Comparison of ENCODE assay signal across 1 cellular context in the genomic region with DNA sequence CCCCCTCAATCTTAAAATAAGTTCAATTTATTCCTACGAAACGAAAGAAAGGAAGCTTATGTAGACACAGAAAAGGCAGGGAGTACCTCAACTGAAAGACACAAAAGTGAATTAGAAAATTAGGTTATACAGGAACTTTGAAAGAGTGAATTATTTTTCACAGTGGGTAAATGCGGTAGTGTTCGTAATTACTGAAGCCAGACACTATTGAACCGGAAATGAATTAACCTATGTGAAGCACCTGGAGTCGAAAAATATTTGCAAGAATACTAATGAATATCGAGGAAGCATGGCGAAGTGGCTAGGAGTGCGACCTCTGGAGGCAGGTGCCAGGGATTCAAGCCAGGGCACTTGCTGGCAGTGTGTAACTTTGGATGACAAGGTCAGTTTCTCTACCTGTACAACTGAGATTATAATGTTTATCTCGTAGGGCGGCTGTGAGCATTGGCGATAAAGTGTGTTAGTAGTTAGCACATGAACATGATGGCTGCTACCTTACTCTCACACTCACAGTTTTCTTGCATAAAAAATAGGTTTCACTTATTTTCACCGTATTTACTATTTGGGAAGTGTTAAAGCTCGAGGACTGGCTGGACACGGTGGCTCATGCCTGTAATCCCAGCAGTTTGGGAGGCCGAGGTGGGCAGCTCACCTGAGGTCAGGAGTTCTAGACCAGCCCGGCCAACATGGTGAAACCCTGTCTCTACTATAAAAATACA.
TF ChIP-seq lines count a peak whose summit lies in the region.

No MANE protein-coding gene starts in this region.

TF ChIP-seq in GM12878, 131 proteins besides CTCF, POLR2A, EP300 and RAD21 (continued from another document):
- TF ChIP-seq KLF5 (IDR thresholded peaks at IDR 0.05; ENCODE audit: partially characterized antibody) = no peak
- TF ChIP-seq, protein P1, sequence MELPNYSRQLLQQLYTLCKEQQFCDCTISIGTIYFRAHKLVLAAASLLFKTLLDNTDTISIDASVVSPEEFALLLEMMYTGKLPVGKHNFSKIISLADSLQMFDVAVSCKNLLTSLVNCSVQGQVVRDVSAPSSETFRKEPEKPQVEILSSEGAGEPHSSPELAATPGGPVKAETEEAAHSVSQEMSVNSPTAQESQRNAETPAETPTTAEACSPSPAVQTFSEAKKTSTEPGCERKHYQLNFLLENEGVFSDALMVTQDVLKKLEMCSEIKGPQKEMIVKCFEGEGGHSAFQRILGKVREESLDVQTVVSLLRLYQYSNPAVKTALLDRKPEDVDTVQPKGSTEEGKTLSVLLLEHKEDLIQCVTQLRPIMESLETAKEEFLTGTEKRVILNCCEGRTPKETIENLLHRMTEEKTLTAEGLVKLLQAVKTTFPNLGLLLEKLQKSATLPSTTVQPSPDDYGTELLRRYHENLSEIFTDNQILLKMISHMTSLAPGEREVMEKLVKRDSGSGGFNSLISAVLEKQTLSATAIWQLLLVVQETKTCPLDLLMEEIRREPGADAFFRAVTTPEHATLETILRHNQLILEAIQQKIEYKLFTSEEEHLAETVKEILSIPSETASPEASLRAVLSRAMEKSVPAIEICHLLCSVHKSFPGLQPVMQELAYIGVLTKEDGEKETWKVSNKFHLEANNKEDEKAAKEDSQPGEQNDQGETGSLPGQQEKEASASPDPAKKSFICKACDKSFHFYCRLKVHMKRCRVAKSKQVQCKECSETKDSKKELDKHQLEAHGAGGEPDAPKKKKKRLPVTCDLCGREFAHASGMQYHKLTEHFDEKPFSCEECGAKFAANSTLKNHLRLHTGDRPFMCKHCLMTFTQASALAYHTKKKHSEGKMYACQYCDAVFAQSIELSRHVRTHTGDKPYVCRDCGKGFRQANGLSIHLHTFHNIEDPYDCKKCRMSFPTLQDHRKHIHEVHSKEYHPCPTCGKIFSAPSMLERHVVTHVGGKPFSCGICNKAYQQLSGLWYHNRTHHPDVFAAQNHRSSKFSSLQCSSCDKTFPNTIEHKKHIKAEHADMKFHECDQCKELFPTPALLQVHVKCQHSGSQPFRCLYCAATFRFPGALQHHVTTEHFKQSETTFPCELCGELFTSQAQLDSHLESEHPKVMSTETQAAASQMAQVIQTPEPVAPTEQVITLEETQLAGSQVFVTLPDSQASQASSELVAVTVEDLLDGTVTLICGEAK (IDR thresholded peaks at IDR 0.05; ENCODE audit: borderline replicate concordance) = no peak
- no peak for TF ChIP-seq PAX5 (IDR thresholded peaks at IDR 0.05; ENCODE audit: borderline replicate concordance, low read depth, low read length)
- TF ChIP-seq SMAD1 (IDR thresholded peaks at IDR 0.05; ENCODE audit: low read depth, partially characterized antibody) = no peak
- no peak for TF ChIP-seq NR2F1 (conservative IDR thresholded peaks at IDR 0.05)
- 0 out of 2 replicates have a peak, but pooled peaks have one; percentile 53 for TF ChIP-seq FOXM1 (IDR thresholded peaks at IDR 0.05; ENCODE audit: low read depth, low read length)
- TF ChIP-seq ZNF274 (IDR thresholded peaks at IDR 0.05; ENCODE audit: insufficient read depth, insufficient read length) = no peak
- TF ChIP-seq ZNF207 (IDR thresholded peaks at IDR 0.05; ENCODE audit: borderline replicate concordance) = no peak
- TF ChIP-seq SMC3 (IDR thresholded peaks at IDR 0.05; ENCODE audit: borderline replicate concordance, low read length) = peak; percentile 82
- TF ChIP-seq ZBED1 (IDR thresholded peaks at IDR 0.05; ENCODE audit: borderline replicate concordance) = no peak
- TF ChIP-seq, protein P2, sequence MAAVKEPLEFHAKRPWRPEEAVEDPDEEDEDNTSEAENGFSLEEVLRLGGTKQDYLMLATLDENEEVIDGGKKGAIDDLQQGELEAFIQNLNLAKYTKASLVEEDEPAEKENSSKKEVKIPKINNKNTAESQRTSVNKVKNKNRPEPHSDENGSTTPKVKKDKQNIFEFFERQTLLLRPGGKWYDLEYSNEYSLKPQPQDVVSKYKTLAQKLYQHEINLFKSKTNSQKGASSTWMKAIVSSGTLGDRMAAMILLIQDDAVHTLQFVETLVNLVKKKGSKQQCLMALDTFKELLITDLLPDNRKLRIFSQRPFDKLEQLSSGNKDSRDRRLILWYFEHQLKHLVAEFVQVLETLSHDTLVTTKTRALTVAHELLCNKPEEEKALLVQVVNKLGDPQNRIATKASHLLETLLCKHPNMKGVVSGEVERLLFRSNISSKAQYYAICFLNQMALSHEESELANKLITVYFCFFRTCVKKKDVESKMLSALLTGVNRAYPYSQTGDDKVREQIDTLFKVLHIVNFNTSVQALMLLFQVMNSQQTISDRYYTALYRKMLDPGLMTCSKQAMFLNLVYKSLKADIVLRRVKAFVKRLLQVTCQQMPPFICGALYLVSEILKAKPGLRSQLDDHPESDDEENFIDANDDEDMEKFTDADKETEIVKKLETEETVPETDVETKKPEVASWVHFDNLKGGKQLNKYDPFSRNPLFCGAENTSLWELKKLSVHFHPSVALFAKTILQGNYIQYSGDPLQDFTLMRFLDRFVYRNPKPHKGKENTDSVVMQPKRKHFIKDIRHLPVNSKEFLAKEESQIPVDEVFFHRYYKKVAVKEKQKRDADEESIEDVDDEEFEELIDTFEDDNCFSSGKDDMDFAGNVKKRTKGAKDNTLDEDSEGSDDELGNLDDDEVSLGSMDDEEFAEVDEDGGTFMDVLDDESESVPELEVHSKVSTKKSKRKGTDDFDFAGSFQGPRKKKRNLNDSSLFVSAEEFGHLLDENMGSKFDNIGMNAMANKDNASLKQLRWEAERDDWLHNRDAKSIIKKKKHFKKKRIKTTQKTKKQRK (IDR thresholded peaks at IDR 0.05; ENCODE audit: low read depth, low read length) = no peak
- TF ChIP-seq, protein P3, sequence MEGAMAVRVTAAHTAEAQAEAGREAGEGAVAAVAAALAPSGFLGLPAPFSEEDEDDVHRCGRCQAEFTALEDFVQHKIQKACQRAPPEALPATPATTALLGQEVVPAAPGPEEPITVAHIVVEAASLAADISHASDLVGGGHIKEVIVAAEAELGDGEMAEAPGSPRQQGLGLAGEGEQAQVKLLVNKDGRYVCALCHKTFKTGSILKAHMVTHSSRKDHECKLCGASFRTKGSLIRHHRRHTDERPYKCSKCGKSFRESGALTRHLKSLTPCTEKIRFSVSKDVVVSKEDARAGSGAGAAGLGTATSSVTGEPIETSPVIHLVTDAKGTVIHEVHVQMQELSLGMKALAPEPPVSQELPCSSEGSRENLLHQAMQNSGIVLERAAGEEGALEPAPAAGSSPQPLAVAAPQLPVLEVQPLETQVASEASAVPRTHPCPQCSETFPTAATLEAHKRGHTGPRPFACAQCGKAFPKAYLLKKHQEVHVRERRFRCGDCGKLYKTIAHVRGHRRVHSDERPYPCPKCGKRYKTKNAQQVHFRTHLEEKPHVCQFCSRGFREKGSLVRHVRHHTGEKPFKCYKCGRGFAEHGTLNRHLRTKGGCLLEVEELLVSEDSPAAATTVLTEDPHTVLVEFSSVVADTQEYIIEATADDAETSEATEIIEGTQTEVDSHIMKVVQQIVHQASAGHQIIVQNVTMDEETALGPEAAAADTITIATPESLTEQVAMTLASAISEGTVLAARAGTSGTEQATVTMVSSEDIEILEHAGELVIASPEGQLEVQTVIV (IDR thresholded peaks at IDR 0.05; ENCODE audit: borderline replicate concordance, partially characterized antibody) = no peak
- no peak for TF ChIP-seq EGR1 (IDR thresholded peaks at IDR 0.05; ENCODE audit: borderline replicate concordance in 1 of 2, low read depth in 2 of 2, low read length in 2 of 2)
- TF ChIP-seq, protein P4, sequence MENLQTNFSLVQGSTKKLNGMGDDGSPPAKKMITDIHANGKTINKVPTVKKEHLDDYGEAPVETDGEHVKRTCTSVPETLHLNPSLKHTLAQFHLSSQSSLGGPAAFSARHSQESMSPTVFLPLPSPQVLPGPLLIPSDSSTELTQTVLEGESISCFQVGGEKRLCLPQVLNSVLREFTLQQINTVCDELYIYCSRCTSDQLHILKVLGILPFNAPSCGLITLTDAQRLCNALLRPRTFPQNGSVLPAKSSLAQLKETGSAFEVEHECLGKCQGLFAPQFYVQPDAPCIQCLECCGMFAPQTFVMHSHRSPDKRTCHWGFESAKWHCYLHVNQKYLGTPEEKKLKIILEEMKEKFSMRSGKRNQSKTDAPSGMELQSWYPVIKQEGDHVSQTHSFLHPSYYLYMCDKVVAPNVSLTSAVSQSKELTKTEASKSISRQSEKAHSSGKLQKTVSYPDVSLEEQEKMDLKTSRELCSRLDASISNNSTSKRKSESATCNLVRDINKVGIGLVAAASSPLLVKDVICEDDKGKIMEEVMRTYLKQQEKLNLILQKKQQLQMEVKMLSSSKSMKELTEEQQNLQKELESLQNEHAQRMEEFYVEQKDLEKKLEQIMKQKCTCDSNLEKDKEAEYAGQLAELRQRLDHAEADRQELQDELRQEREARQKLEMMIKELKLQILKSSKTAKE (IDR thresholded peaks at IDR 0.05; ENCODE audit: low read depth, poor library complexity, severe bottlenecking) = peak; percentile 51
- TF ChIP-seq SPI1 (IDR thresholded peaks at IDR 0.05; ENCODE audit: borderline replicate concordance, insufficient read depth, low read depth, low read length) = no peak
- TF ChIP-seq PAX8 (IDR thresholded peaks at IDR 0.05) = no peak
- TF ChIP-seq CHD1 (IDR thresholded peaks at IDR 0.05; ENCODE audit: low read depth, low read length) = no peak
- no peak for TF ChIP-seq SMARCA5 (IDR thresholded peaks at IDR 0.05)
- no peak for TF ChIP-seq EED (IDR thresholded peaks at IDR 0.05; ENCODE audit: low read depth)
- TF ChIP-seq SREBF2 (IDR thresholded peaks at IDR 0.05; ENCODE audit: low read length) = no peak
- TF ChIP-seq ZNF217 (IDR thresholded peaks at IDR 0.05) = no peak
